8 cellular contexts compared by ENCODE assay signal in genomic region chr17:46002311-46002972, GRCh38. TPM values are rescaled to one million over a fixed set of nuclear protein-coding genes. Genes with fewer than 3 reads are reported as not detected.
DNase-seq lines count a peak whose midpoint lies in the region; ATAC-seq and TF ChIP-seq lines count a peak whose summit lies in the region.

No MANE protein-coding gene starts in this region.

- H3K4me3 Mint-ChIP-seq in activated naive CD8-positive, alpha-beta T cell treated with anti-CD3 and anti-CD28 coated beads, Interleukin-2, amount 10 ng/mL, durations not matched to agents 7 days and 5 days: no peak overlapping the region

- WGBS in psoas muscle, 3 donors: 24 to 30% (median 29%) methylated on average over 8 of the region's 8 CpGs

- no peaks in the 10 kb centered on the region for H4K20me1 ChIP-seq in SU-DHL-6 (ENCODE audit: low read depth, low read length)

- H3K27me3 ChIP-seq in SU-DHL-6 (ENCODE audit: low read length) (no peaks in the 10 kb centered on the region), psoas muscle (ENCODE audit: insufficient read depth in 3 of 3, low read length in 2 of 3) (no peaks in the 10 kb centered on the region), vagina (no peaks in the 10 kb centered on the region)

- H3K27ac ChIP-seq in SU-DHL-6 (ENCODE audit: low read depth, low read length): no peak overlapping the region
- peak overlapping the region; percentile 30 for H3K27ac ChIP-seq in psoas muscle
- no peak overlapping the region for H3K27ac ChIP-seq in vagina

- H3K9me3 Mint-ChIP-seq in activated naive CD8-positive, alpha-beta T cell treated with anti-CD3 and anti-CD28 coated beads, Interleukin-2, amount 10 ng/mL, durations not matched to agents 7 days and 5 days: no peaks in the 10 kb centered on the region

- intact Hi-C loops in cardiac septum (cut with DNase I) (no loop called here), psoas muscle (cut with DNase I) (loop anchor here (2.0 to 5.0 kb wide), 3 partner anchors 40 to 212 kb away; no protein-coding TSS in a partner anchor), vagina (cut with DNase I) (loop anchor here (5.0 kb wide), 1 partner anchor 210 kb away; no protein-coding TSS in a partner anchor)

- TF ChIP-seq CTCF in GM12874 (IDR thresholded peaks at IDR 0.05; ENCODE audit: insufficient read depth, low read depth, low read length) (peak; percentile 82), SU-DHL-6 (IDR thresholded peaks at IDR 0.05; ENCODE audit: insufficient read depth, low read length, poor library complexity, severe bottlenecking) (peak; percentile 60), psoas muscle (IDR thresholded peaks at IDR 0.05) (peak; percentile 96), vagina (IDR thresholded peaks at IDR 0.05) (peak; percentile 93 to 99 (median 95))

- TF ChIP-seq POLR2A in vagina (IDR thresholded peaks at IDR 0.05): no peak

- H3K27ac Mint-ChIP-seq in activated naive CD8-positive, alpha-beta T cell treated with anti-CD3 and anti-CD28 coated beads, Interleukin-2, amount 10 ng/mL, durations not matched to agents 7 days and 5 days: no peak overlapping the region

- H3K36me3 ChIP-seq in SU-DHL-6 (ENCODE audit: low read length) (no peaks in the 10 kb centered on the region), psoas muscle (ENCODE audit: insufficient read depth in 1 of 2, low read depth in 1 of 2) (peaks cover 0 to 40% of the 10 kb centered on the region in 2 donors), vagina (no peaks in the 10 kb centered on the region)

- H3K9me3 ChIP-seq in SU-DHL-6 (ENCODE audit: insufficient read depth, low read length) (no peaks in the 10 kb centered on the region), psoas muscle (no peaks in the 10 kb centered on the region), vagina (no peaks in the 10 kb centered on the region)

- no peaks in the 10 kb centered on the region for H3K36me3 Mint-ChIP-seq in activated naive CD8-positive, alpha-beta T cell treated with anti-CD3 and anti-CD28 coated beads, Interleukin-2, amount 10 ng/mL, durations not matched to agents 7 days and 5 days

- no peak overlapping the region for H3K4me2 ChIP-seq in SU-DHL-6 (ENCODE audit: low read depth, low read length, poor library complexity, severe bottlenecking)

- H3K9me2 ChIP-seq in SU-DHL-6 (replicated peaks; ENCODE audit: insufficient read depth, low read length): no peaks in the 10 kb centered on the region

- peak; percentile 79 for DNase-seq in NAMALWA (ENCODE audit: low spot score)
- peak; percentile 68 for DNase-seq in activated naive CD8-positive, alpha-beta T cell treated with anti-CD3 and anti-CD28 coated beads, Interleukin-2, amount 10 ng/mL, durations not matched to agents 7 days and 5 days
- DNase-seq in cardiac septum (ENCODE audit: low spot score): peak; percentile 82
- DNase-seq in psoas muscle: peak; percentile 65 to 71
- no peak for DNase-seq in vagina (ENCODE audit: extremely low spot score in 2 of 2)

- no peak overlapping the region for H3K9ac ChIP-seq in SU-DHL-6 (ENCODE audit: low read length)

- no peak overlapping the region for H3K4me3 ChIP-seq in SU-DHL-6 (ENCODE audit: insufficient read depth, low read length, poor library complexity, severe bottlenecking)
- no peak overlapping the region for H3K4me3 ChIP-seq in psoas muscle
- no peak overlapping the region for H3K4me3 ChIP-seq in vagina

- H3K27me3 Mint-ChIP-seq in activated naive CD8-positive, alpha-beta T cell treated with anti-CD3 and anti-CD28 coated beads, Interleukin-2, amount 10 ng/mL, durations not matched to agents 7 days and 5 days: peaks cover 2% of the 10 kb centered on the region

- no peaks in the 10 kb centered on the region for H3F3A ChIP-seq in SU-DHL-6 (ENCODE audit: insufficient read depth)

- POLR2A ChIA-PET in activated naive CD8-positive, alpha-beta T cell treated with anti-CD3 and anti-CD28 coated beads, Interleukin-2, amount 10 ng/mL, durations not matched to agents 7 days and 5 days (lab: Charles Lee): no interaction called here

- H2AFZ ChIP-seq in SU-DHL-6 (ENCODE audit: low read depth, low read length, severe bottlenecking): no peak overlapping the region

- peak; percentile 93 for ATAC-seq in activated naive CD8-positive, alpha-beta T cell treated with anti-CD3 and anti-CD28 coated beads, Interleukin-2, amount 10 ng/mL, durations not matched to agents 7 days and 5 days (ENCODE audit: low read depth)
- ATAC-seq in psoas muscle (peak; percentile 77 to 89 (median 84)), GM18907 (IDR thresholded peaks at IDR 0.05; ENCODE audit: unreplicated experiment) (no peak)

- H3K4me1 ChIP-seq in psoas muscle: peaks cover 19% of the 10 kb centered on the region
- H3K4me1 ChIP-seq in vagina: peaks cover 8% of the 10 kb centered on the region

- H3K4me1 Mint-ChIP-seq in activated naive CD8-positive, alpha-beta T cell treated with anti-CD3 and anti-CD28 coated beads, Interleukin-2, amount 10 ng/mL, durations not matched to agents 7 days and 5 days: peaks cover 2% of the 10 kb centered on the region

- H3K79me2 ChIP-seq in SU-DHL-6 (ENCODE audit: insufficient read depth, low read length): no peaks in the 10 kb centered on the region

RNA-seq across cellular contexts. Expression of gene STH, which starts 3.4 kb away (rescaled TPM):
- total RNA-seq in activated naive CD8-positive, alpha-beta T cell treated with anti-CD3 and anti-CD28 coated beads, Interleukin-2, amount 10 ng/mL, durations not matched to agents 7 days and 5 days: not detected
- not detected for total RNA-seq in cardiac septum
- total RNA-seq in psoas muscle: 1 to 10 TPM in 1 of 4 donors, not detected in 3; 2.0 TPM
- under 1 TPM in 2 of 3 donors, not detected in 1; 0.25 to 0.26 TPM for polyA plus RNA-seq in psoas muscle
- total RNA-seq in vagina: not detected

Comparison
In these comparisons a context has a peak if more than half of its experiments do, and no peak if none do; other contexts are left out.
1. DNase-seq: peak in NAMALWA (single experiment), activated naive CD8-positive, alpha-beta T cell treated with anti-CD3 and anti-CD28 coated beads, Interleukin-2, amount 10 ng/mL, durations not matched to agents 7 days and 5 days (single experiment), cardiac septum (single experiment) and psoas muscle (2 of 2); none in vagina (0 of 2).
2. Peak in every context shown above with its lines, with median percentiles within 50 percentile points of each other: CTCF ChIP-seq.